In genomic region chr6:157761331-157761921, GRCh38 we compare ENCODE assay signal across 8 cellular contexts.
DNase-seq lines count a peak whose midpoint lies in the region; ATAC-seq, FAIRE-seq and TF ChIP-seq lines count a peak whose summit lies in the region.

No MANE protein-coding gene starts in this region.

- ATAC-seq in HG03342 (IDR thresholded peaks at IDR 0.05; ENCODE audit: unreplicated experiment) = peak; percentile 39
- ATAC-seq in Right ventricle myocardium inferior = no peak

- no peaks in the 10 kb centered on the region for H3K9me3 ChIP-seq in hepatocyte (ENCODE audit: low read depth)

- no peak overlapping the region for H3K4me2 ChIP-seq in hepatocyte

- no peaks in the 10 kb centered on the region for H4K20me1 ChIP-seq in hepatocyte (ENCODE audit: insufficient read depth, poor library complexity, severe bottlenecking)

- H3K36me3 Mint-ChIP-seq in activated T-cell treated with anti-CD3 and anti-CD28 coated beads, Interleukin-2, amount 50 U/mL, for 24 hours (ENCODE audit: low read depth) = no peaks in the 10 kb centered on the region

- DNase-seq in AG08395 (ENCODE audit: low spot score) = peak; percentile 25
- no peak for DNase-seq in GM19239 (ENCODE audit: insufficient read length, low spot score)
- peak; percentile 71 for DNase-seq in activated T-cell treated with anti-CD3 and anti-CD28 coated beads, Interleukin-2, amount 50 U/mL, for 24 hours
- DNase-seq in hepatocyte (ENCODE audit: low spot score) = no peak
- DNase-seq in erythroblast (lab: John Stamatoyannopoulos, UW) = no peak
- DNase-seq in G401 (ENCODE audit: low spot score) = no peak
- no peak for DNase-seq in Right ventricle myocardium inferior (ENCODE audit: missing footprints)

- H2AFZ ChIP-seq in hepatocyte = no peak overlapping the region

- in situ Hi-C loops in G401 (cut with HindIII; ENCODE audit: low sequenced_read_pairs) = no loop called here

- H3K4me3 ChIP-seq in hepatocyte = no peak overlapping the region

- H3K36me3 ChIP-seq in hepatocyte (replicated peaks; ENCODE audit: insufficient read depth, low read depth) = no peaks in the 10 kb centered on the region

- H3K4me3 Mint-ChIP-seq in activated T-cell treated with anti-CD3 and anti-CD28 coated beads, Interleukin-2, amount 50 U/mL, for 24 hours = peak overlapping the region; percentile 50

- H3K9me3 Mint-ChIP-seq in activated T-cell treated with anti-CD3 and anti-CD28 coated beads, Interleukin-2, amount 50 U/mL, for 24 hours = no peaks in the 10 kb centered on the region

- peak; percentile 77 for FAIRE-seq in GM19239 (lab: Jason Lieb, UNC)

- no peaks in the 10 kb centered on the region for H3K27me3 Mint-ChIP-seq in activated T-cell treated with anti-CD3 and anti-CD28 coated beads, Interleukin-2, amount 50 U/mL, for 24 hours

- H3K4me1 Mint-ChIP-seq in activated T-cell treated with anti-CD3 and anti-CD28 coated beads, Interleukin-2, amount 50 U/mL, for 24 hours (ENCODE audit: low read depth) = peaks cover 95% of the 10 kb centered on the region

- no peaks in the 10 kb centered on the region for H3K9me2 ChIP-seq in hepatocyte (replicated peaks; ENCODE audit: insufficient read depth)

- 90% methylated on average over 12 of the region's 12 CpGs for WGBS in hepatocyte (ENCODE audit: low lambda C conversion rate, missing lambda C conversion rate)

- H3K27ac ChIP-seq in hepatocyte = peak overlapping the region; percentile 38

- no peaks in the 10 kb centered on the region for H3K27me3 ChIP-seq in hepatocyte

- no peak for TF ChIP-seq POLR2A in erythroblast (IDR thresholded peaks at IDR 0.05; ENCODE audit: low read length)

- no peaks in the 10 kb centered on the region for H3K79me2 ChIP-seq in hepatocyte

- peaks cover 23% of the 10 kb centered on the region for H3K4me1 ChIP-seq in hepatocyte (ENCODE audit: insufficient read depth)

- peak overlapping the region; percentile 89 for H3K27ac Mint-ChIP-seq in activated T-cell treated with anti-CD3 and anti-CD28 coated beads, Interleukin-2, amount 50 U/mL, for 24 hours

- no peak for TF ChIP-seq CTCF in hepatocyte (IDR thresholded peaks at IDR 0.05; ENCODE audit: poor library complexity)

- intact Hi-C loops in Right ventricle myocardium inferior (cut with DNase I) = loop anchor here (5.0 kb wide), 1 partner anchor 94 kb away; no protein-coding TSS in a partner anchor

Comparison
In these comparisons a context has a peak if more than half of its experiments do, and no peak if none do; other contexts are left out.
1. DNase-seq: peak in AG08395 (single experiment) and activated T-cell treated with anti-CD3 and anti-CD28 coated beads, Interleukin-2, amount 50 U/mL, for 24 hours (single experiment); none in GM19239 (single experiment), hepatocyte (single experiment), erythroblast (0 of 2), G401 (single experiment) and Right ventricle myocardium inferior (single experiment).